In the genomic region with DNA sequence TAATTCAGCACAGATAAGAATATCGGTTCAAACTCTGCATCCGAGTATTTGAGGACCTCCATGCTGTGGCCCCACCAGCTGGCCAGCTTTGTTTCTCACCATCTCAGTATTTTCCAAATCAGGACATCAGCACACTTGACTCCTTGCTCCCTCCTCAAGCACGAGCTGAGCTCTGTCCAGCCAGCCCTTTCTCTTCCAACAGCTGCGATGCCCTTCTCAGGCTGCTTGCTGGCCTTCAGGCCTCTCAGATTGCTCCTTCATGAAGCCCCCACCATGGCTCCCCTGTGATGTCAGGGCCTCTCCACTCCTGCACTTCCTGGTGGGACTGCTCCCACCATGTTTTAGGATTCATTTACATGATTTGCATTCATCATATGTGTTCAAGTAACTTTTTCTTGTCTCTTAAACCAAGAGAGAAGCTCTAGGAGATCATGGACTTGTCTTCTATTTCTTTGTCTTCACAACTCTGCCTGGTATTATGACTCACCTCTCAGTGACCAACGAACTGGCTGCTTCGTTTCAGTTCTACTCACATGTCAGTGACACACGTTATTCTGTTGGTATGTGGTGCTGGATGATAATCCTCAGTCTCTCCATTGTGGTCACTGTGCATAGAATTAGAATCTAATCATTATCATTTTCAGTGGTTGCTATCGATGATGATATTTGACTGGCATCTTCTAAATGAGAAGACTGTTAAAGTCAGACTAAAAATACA, we compare ENCODE assay signal across 19 cellular contexts.
DNase-seq lines count a peak whose midpoint lies in the region; ATAC-seq, FAIRE-seq and TF ChIP-seq lines count a peak whose summit lies in the region.
"Had no signal": no experiment of that assay in that cellular context is flagged by ENCODE, and none has a peak within 500 bp of the region (broad histone marks: within the 10 kb centered on the region; RNA-seq: fewer than 3 reads in every experiment).

No MANE protein-coding gene starts in this region.

- H3K9me3 ChIP-seq in astrocyte (ENCODE audit: insufficient read depth, low read depth, low read length): no peaks in the 10 kb centered on the region
- no peaks in the 10 kb centered on the region for H3K9me3 ChIP-seq in keratinocyte (ENCODE audit: control insufficient read depth, low read depth, low read length)
- H3K9me3 ChIP-seq: BE2C, upper lobe of right lung had no signal

- no peak for TF ChIP-seq CTCF in astrocyte (IDR thresholded peaks at IDR 0.05; ENCODE audit: insufficient read depth, low read depth, low read length)
- TF ChIP-seq CTCF in keratinocyte (optimal IDR thresholded peaks at IDR 0.05 in 1 of 3, IDR thresholded peaks at IDR 0.05 in 1 of 3, conservative IDR thresholded peaks at IDR 0.05 in 1 of 3; ENCODE audit: extremely low read depth in 1 of 3, insufficient read depth in 2 of 3, low read length in 3 of 3): no peak

- H3K36me3 ChIP-seq in astrocyte (ENCODE audit: insufficient read depth, low read length): no peaks in the 10 kb centered on the region
- H3K36me3 ChIP-seq in keratinocyte (ENCODE audit: control insufficient read depth in 2 of 2, extremely low read depth in 1 of 2, insufficient read depth in 2 of 2, low read length in 2 of 2): no peaks in the 10 kb centered on the region
- H3K36me3 ChIP-seq: BE2C, upper lobe of right lung had no signal

- peak overlapping the region; percentile 88 for H3K27ac Mint-ChIP-seq in astrocyte (ENCODE audit: unreplicated experiment)
- H3K27ac Mint-ChIP-seq: IgD-negative memory B cell had no signal

- DNase-seq in AG08396 (ENCODE audit: low spot score): peak; percentile 44
- DNase-seq in HS-5 (ENCODE audit: low read depth): peak; percentile 59
- DNase-seq in astrocyte (ENCODE audit: low read depth): peak; percentile 91
- peak; percentile 11 for DNase-seq in keratinocyte (ENCODE audit: low read depth, low spot score)
- no peak for DNase-seq in GDM1 (lab: John Stamatoyannopoulos, UW)
- no peak for DNase-seq in erythroblast (lab: John Stamatoyannopoulos, UW)
- DNase-seq in T-helper 9 cell: no peak
- DNase-seq: activated CD8-positive, alpha-beta memory T cell treated with anti-CD3 and anti-CD28 coated beads for 24 hours; activated gamma-delta T cell; BE2C; DND-41; midbrain; NCI-H1436 treated with DMSO at 0.1 percent for 48 hours; NCI-H524; upper lobe of right lung had no signal

- H3K4me1 ChIP-seq in astrocyte (ENCODE audit: insufficient read depth, low read length) (peaks cover 5% of the 10 kb centered on the region), keratinocyte (ENCODE audit: control insufficient read depth, extremely low read depth, insufficient read depth, low read length) (no peaks in the 10 kb centered on the region)
- H3K4me1 ChIP-seq: BE2C, parathyroid adenoma, upper lobe of right lung had no signal

- peak overlapping the region; percentile 26 for H3K4me2 ChIP-seq in astrocyte (ENCODE audit: low read length)
- no peak overlapping the region for H3K4me2 ChIP-seq in keratinocyte (ENCODE audit: control insufficient read depth, extremely low read depth, insufficient read depth, low read depth, low read length)

- H3K4me3 ChIP-seq in astrocyte (ENCODE audit: insufficient read depth, low read depth, low read length) (no peak overlapping the region), keratinocyte (ENCODE audit: control insufficient read depth in 2 of 3, extremely low read depth in 1 of 3, insufficient read depth in 2 of 3, low read depth in 1 of 3, low read length in 3 of 3) (no peak overlapping the region)
- H3K4me3 ChIP-seq: upper lobe of right lung had no signal

- no peaks in the 10 kb centered on the region for H3K9me1 ChIP-seq in keratinocyte (ENCODE audit: control insufficient read depth, extremely low read depth, insufficient read depth, low read length)

- H3K36me3 Mint-ChIP-seq in astrocyte (ENCODE audit: low read depth, unreplicated experiment): no peaks in the 10 kb centered on the region
- H3K36me3 Mint-ChIP-seq: IgD-negative memory B cell had no signal

- dilution Hi-C loops in keratinocyte (cut with MboI; ENCODE audit: extremely low pct_ligation_motif_present, low sequenced_read_pairs): no loop called here

- no peaks in the 10 kb centered on the region for H3K27me3 ChIP-seq in astrocyte (ENCODE audit: insufficient read depth, low read length)
- no peaks in the 10 kb centered on the region for H3K27me3 ChIP-seq in keratinocyte (ENCODE audit: control insufficient read depth, extremely low read depth, insufficient read depth, low read length)
- H3K27me3 ChIP-seq: BE2C, upper lobe of right lung had no signal

- no peaks in the 10 kb centered on the region for H3K27me3 Mint-ChIP-seq in astrocyte (ENCODE audit: low read depth, unreplicated experiment)
- H3K27me3 Mint-ChIP-seq: IgD-negative memory B cell had no signal

- no peak overlapping the region for H3K4me3 Mint-ChIP-seq in astrocyte (ENCODE audit: unreplicated experiment)
- H3K4me3 Mint-ChIP-seq: IgD-negative memory B cell had no signal

- peak overlapping the region; percentile 40 for H3K9ac ChIP-seq in astrocyte (ENCODE audit: low read length)
- H3K9ac ChIP-seq in keratinocyte (ENCODE audit: control insufficient read depth, extremely low read depth, insufficient read depth, low read length): no peak overlapping the region
- H3K9ac ChIP-seq: parathyroid adenoma had no signal

- TF ChIP-seq POLR2A in erythroblast (IDR thresholded peaks at IDR 0.05; ENCODE audit: low read length): no peak

- H2AFZ ChIP-seq in astrocyte (ENCODE audit: low read depth, low read length) (peak overlapping the region; percentile 49), keratinocyte (ENCODE audit: control insufficient read depth, low read length) (no peak overlapping the region)
- H2AFZ ChIP-seq: parathyroid adenoma had no signal

- no peak for ATAC-seq in HG02852 (IDR thresholded peaks at IDR 0.05; ENCODE audit: unreplicated experiment)
- ATAC-seq: upper lobe of right lung had no signal

- peaks cover 8% of the 10 kb centered on the region for H3K4me1 Mint-ChIP-seq in astrocyte (ENCODE audit: low read depth, unreplicated experiment)
- H3K4me1 Mint-ChIP-seq: IgD-negative memory B cell had no signal

- peak overlapping the region; percentile 68 for H3K27ac ChIP-seq in astrocyte (ENCODE audit: low read depth, low read length)
- no peak overlapping the region for H3K27ac ChIP-seq in keratinocyte (ENCODE audit: control insufficient read depth, insufficient read depth, low read length)
- H3K27ac ChIP-seq: parathyroid adenoma, upper lobe of right lung had no signal

- no peaks in the 10 kb centered on the region for H3K9me3 Mint-ChIP-seq in astrocyte (ENCODE audit: unreplicated experiment)

- no peaks in the 10 kb centered on the region for H3K79me2 ChIP-seq in astrocyte (ENCODE audit: insufficient read depth, low read length)
- no peaks in the 10 kb centered on the region for H3K79me2 ChIP-seq in keratinocyte (ENCODE audit: control insufficient read depth, insufficient read depth, low read length)
- H3K79me2 ChIP-seq: parathyroid adenoma had no signal

- peak; percentile 91 for FAIRE-seq in astrocyte (lab: Jason Lieb, UNC)
- FAIRE-seq in keratinocyte (lab: Jason Lieb, UNC): peak; percentile 60
- FAIRE-seq: TTC549 had no signal

- H4K20me1 ChIP-seq in astrocyte (ENCODE audit: insufficient read depth, low read length) (no peaks in the 10 kb centered on the region), keratinocyte (ENCODE audit: control insufficient read depth, extremely low read depth, insufficient read depth, low read length) (no peaks in the 10 kb centered on the region)

Comparison
In these comparisons a context has a peak if more than half of its experiments do, and no peak if none do; other contexts are left out.
1. DNase-seq: peak in AG08396 (single experiment), HS-5 (single experiment), astrocyte (single experiment) and keratinocyte (single experiment); none in GDM1 (single experiment), erythroblast (0 of 2) and T-helper 9 cell (single experiment).